Comparison of ENCODE assay signal across 9 cellular contexts in genomic region chr17:39729280-39729851, GRCh38. TPM values are rescaled to one million over a fixed set of nuclear protein-coding genes. Genes with fewer than 3 reads are reported as not detected.
DNase-seq lines count a peak whose midpoint lies in the region; ATAC-seq and TF ChIP-seq lines count a peak whose summit lies in the region.
"Had no signal": no experiment of that assay in that cellular context is flagged by ENCODE, and none has a peak within 500 bp of the region (broad histone marks: within the 10 kb centered on the region; RNA-seq: fewer than 3 reads in every experiment).

No MANE protein-coding gene starts in this region.

- CTCF ChIA-PET in MCF 10A (lab: Yijun Ruan, JAX) = interaction anchor here (0.6 to 2.6 kb wide), 20 partner anchors 8 to 1027 kb away, joined by 3 to 19 read pairs (median 4); partner anchors contain the start of gene ERBB2

- no peaks in the 10 kb centered on the region for H3K27me3 Mint-ChIP-seq in MCF 10A (ENCODE audit: insufficient read depth, unreplicated experiment)

- DNase-seq in HFF-Myc (ENCODE audit: extremely low read depth, low read depth) (no peak), MCF 10A (ENCODE audit: unreplicated experiment) (no peak), hepatic stellate cell (ENCODE audit: low spot score) (no peak), iPS-NIHi7 (ENCODE audit: extremely low spot score) (no peak), COR-L47 (lab: John Stamatoyannopoulos, UW) (no peak)
- DNase-seq: NCI-H187 had no signal

- POLR2A ChIA-PET in MCF 10A (lab: Yijun Ruan, JAX) = interaction anchor here (1.0 to 3.8 kb wide), 12 partner anchors 9 to 250 kb away, joined by 3 to 36 read pairs (median 6); partner anchors contain the start of genes ERBB2, PGAP3, PSMD3 and STARD3

- peak overlapping the region; percentile 84 to 85 for H3K9ac ChIP-seq in mucosa of rectum (ENCODE audit: low read depth in 1 of 2, low read length in 2 of 2)

- peak overlapping the region; percentile 78 for H3K4me3 Mint-ChIP-seq in MCF 10A (ENCODE audit: unreplicated experiment)

- peak overlapping the region; percentile 76 for H3K4me3 ChIP-seq in HFF-Myc (replicated peaks; ENCODE audit: low read depth, low read length)
- H3K4me3 ChIP-seq in mucosa of rectum (ENCODE audit: low read length in 2 of 2) = peak overlapping the region; percentile 82 to 84

- peaks cover 21% of the 10 kb centered on the region for H3K36me3 Mint-ChIP-seq in MCF 10A (ENCODE audit: insufficient read depth, unreplicated experiment)

- no peak for ATAC-seq in GM19328 (IDR thresholded peaks at IDR 0.05; ENCODE audit: unreplicated experiment)

- no peak for TF ChIP-seq CTCF in 22Rv1 (IDR thresholded peaks at IDR 0.05)
- TF ChIP-seq CTCF in HFF-Myc (IDR thresholded peaks at IDR 0.05; ENCODE audit: low read depth, low read length, missing control alignments) = no peak
- no peak for TF ChIP-seq CTCF in MCF 10A (IDR thresholded peaks at IDR 0.05; ENCODE audit: unreplicated experiment)

- H3K27me3 ChIP-seq in mucosa of rectum (ENCODE audit: control insufficient read depth in 2 of 2, insufficient read depth in 2 of 2, low read length in 2 of 2) = no peaks in the 10 kb centered on the region

- H3K4me1 ChIP-seq in mucosa of rectum (ENCODE audit: control insufficient read depth in 2 of 2, insufficient read depth in 2 of 2, low read length in 2 of 2) = peaks cover 4 to 17% of the 10 kb centered on the region in 2 donors

- H3K9me3 ChIP-seq in mucosa of rectum (ENCODE audit: control insufficient read depth in 2 of 2, low read length in 2 of 2) = no peaks in the 10 kb centered on the region

- peaks cover 10% of the 10 kb centered on the region for H3K4me1 Mint-ChIP-seq in MCF 10A (ENCODE audit: insufficient read depth, unreplicated experiment)

- peak overlapping the region; percentile 69 for H3K27ac ChIP-seq in 22Rv1
- H3K27ac ChIP-seq in mucosa of rectum (ENCODE audit: low read depth in 2 of 2, low read length in 2 of 2) = peak overlapping the region; percentile 86 to 88

- H3K9me3 Mint-ChIP-seq in MCF 10A (ENCODE audit: unreplicated experiment) = no peaks in the 10 kb centered on the region

- no TSS peak for BruUV-seq in MCF 10A (replicated peaks; lab: Mats Ljungman, UMichigan)

- H3K27ac Mint-ChIP-seq in MCF 10A (ENCODE audit: low read depth, unreplicated experiment) = peak overlapping the region; percentile 73

- H3K36me3 ChIP-seq in mucosa of rectum (ENCODE audit: control insufficient read depth in 2 of 2, insufficient read depth in 2 of 2, low read length in 2 of 2) = peaks cover 34 to 39% of the 10 kb centered on the region in 2 donors

- intact Hi-C loops in MCF 10A (cut with micrococcal nuclease) = no loop called here

RNA-seq across cellular contexts. Expression of gene MIEN1, which starts 1.0 kb away (rescaled TPM):
- 42.1 and 51.3 TPM in 2 replicates for total RNA-seq in MCF 10A (2022)

RNA-seq across cellular contexts. Expression of gene GRB7, which starts 8.4 kb away (rescaled TPM):
- total RNA-seq in MCF 10A (2022) = 7.3 and 10.3 TPM in 2 replicates

RNA-seq across cellular contexts. Expression of gene ERBB2, which starts 29.5 kb away (rescaled TPM):
- 33.3 and 33.7 TPM in 2 replicates for total RNA-seq in MCF 10A (2022)

RNA-seq across cellular contexts. Expression of gene PGAP3, which starts 41.5 kb away (rescaled TPM):
- 10.0 and 13.2 TPM in 2 replicates for total RNA-seq in MCF 10A (2022)
